Comparison of ENCODE assay signal across 1 cellular context in genomic region chr20:43749734-43750294, GRCh38.
TF ChIP-seq lines count a peak whose summit lies in the region.

No MANE protein-coding gene starts in this region.

TF ChIP-seq in GM12878, 131 proteins besides CTCF, POLR2A, EP300 and RAD21 (continued from another document and continues in another):
- TF ChIP-seq ZNF592 (IDR thresholded peaks at IDR 0.05) (0 out of 2 replicates have a peak, but pooled peaks have one; percentile 67), NBN (IDR thresholded peaks at IDR 0.05) (no peak), SRF (IDR thresholded peaks at IDR 0.05; ENCODE audit: low read depth in 2 of 2, low read length in 2 of 2) (no peak), LARP7 (IDR thresholded peaks at IDR 0.05) (peak; percentile 69; the same call in 1 of the 2 replicates), ASH2L (IDR thresholded peaks at IDR 0.05; ENCODE audit: borderline replicate concordance, low read depth) (no peak), IKZF1 (conservative IDR thresholded peaks at IDR 0.05) (peak; percentile 92), MYB (IDR thresholded peaks at IDR 0.05; ENCODE audit: borderline replicate concordance, low read depth, low read length) (no peak), EGR1 (IDR thresholded peaks at IDR 0.05; ENCODE audit: borderline replicate concordance in 1 of 2, low read depth in 2 of 2, low read length in 2 of 2) (peak in 1 of 2 experiments; percentile 67; a peak in 2 of 3 replicates), ZNF24 (IDR thresholded peaks at IDR 0.05) (0 out of 2 replicates have a peak, but pooled peaks have one; percentile 33), NFXL1 (IDR thresholded peaks at IDR 0.05; ENCODE audit: borderline replicate concordance) (no peak), BMI1 (IDR thresholded peaks at IDR 0.05; ENCODE audit: borderline replicate concordance) (no peak), STAT3 (IDR thresholded peaks at IDR 0.05; ENCODE audit: low read depth, low read length) (no peak), ATF3 (IDR thresholded peaks at IDR 0.05; ENCODE audit: borderline replicate concordance, extremely low read depth, low read depth, low read length) (no peak), MEF2B (IDR thresholded peaks at IDR 0.05; ENCODE audit: partially characterized antibody, poor library complexity, severe bottlenecking) (peak; percentile 99), SMAD5 (IDR thresholded peaks at IDR 0.05; ENCODE audit: low read depth) (no peak), PAX5 (IDR thresholded peaks at IDR 0.05; ENCODE audit: borderline replicate concordance, low read depth, low read length) (peak; percentile 33; the same call in 1 of the 2 replicates), CREB1 (IDR thresholded peaks at IDR 0.05; ENCODE audit: low read depth) (no peak), EZH2 (IDR thresholded peaks at IDR 0.05; ENCODE audit: borderline replicate concordance, control insufficient read depth, low read depth, low read length) (no peak), YY1 (IDR thresholded peaks at IDR 0.05; ENCODE audit: low read depth, low read length) (peak; percentile 86), CHD2 (IDR thresholded peaks at IDR 0.05; ENCODE audit: borderline replicate concordance, low read depth, low read length) (no peak), HDAC6 (IDR thresholded peaks at IDR 0.05; ENCODE audit: unreplicated experiment) (no peak), ZNF384 (IDR thresholded peaks at IDR 0.05; ENCODE audit: borderline replicate concordance, low read depth, low read length) (no peak), ELK1 (IDR thresholded peaks at IDR 0.05; ENCODE audit: low read depth, low read length) (no peak), ZBTB40 (IDR thresholded peaks at IDR 0.05; ENCODE audit: borderline replicate concordance) (no peak), RB1 (IDR thresholded peaks at IDR 0.05; ENCODE audit: borderline replicate concordance) (peak; percentile 96; the same call in 1 of the 2 replicates), BCLAF1 (IDR thresholded peaks at IDR 0.05) (no peak), JUNB (IDR thresholded peaks at IDR 0.05) (no peak), USF1 (IDR thresholded peaks at IDR 0.05; ENCODE audit: borderline replicate concordance, extremely low read length, insufficient read depth, low read depth, low read length) (no peak), TAF1 (IDR thresholded peaks at IDR 0.05; ENCODE audit: borderline replicate concordance, low read depth, low read length) (no peak), ATF7 (IDR thresholded peaks at IDR 0.05; ENCODE audit: low read depth) (no peak), PAX8 (IDR thresholded peaks at IDR 0.05) (no peak), PKNOX1 (IDR thresholded peaks at IDR 0.05) (no peak), CREM (IDR thresholded peaks at IDR 0.05; ENCODE audit: low read depth) (no peak)
- TF ChIP-seq, protein P1, sequence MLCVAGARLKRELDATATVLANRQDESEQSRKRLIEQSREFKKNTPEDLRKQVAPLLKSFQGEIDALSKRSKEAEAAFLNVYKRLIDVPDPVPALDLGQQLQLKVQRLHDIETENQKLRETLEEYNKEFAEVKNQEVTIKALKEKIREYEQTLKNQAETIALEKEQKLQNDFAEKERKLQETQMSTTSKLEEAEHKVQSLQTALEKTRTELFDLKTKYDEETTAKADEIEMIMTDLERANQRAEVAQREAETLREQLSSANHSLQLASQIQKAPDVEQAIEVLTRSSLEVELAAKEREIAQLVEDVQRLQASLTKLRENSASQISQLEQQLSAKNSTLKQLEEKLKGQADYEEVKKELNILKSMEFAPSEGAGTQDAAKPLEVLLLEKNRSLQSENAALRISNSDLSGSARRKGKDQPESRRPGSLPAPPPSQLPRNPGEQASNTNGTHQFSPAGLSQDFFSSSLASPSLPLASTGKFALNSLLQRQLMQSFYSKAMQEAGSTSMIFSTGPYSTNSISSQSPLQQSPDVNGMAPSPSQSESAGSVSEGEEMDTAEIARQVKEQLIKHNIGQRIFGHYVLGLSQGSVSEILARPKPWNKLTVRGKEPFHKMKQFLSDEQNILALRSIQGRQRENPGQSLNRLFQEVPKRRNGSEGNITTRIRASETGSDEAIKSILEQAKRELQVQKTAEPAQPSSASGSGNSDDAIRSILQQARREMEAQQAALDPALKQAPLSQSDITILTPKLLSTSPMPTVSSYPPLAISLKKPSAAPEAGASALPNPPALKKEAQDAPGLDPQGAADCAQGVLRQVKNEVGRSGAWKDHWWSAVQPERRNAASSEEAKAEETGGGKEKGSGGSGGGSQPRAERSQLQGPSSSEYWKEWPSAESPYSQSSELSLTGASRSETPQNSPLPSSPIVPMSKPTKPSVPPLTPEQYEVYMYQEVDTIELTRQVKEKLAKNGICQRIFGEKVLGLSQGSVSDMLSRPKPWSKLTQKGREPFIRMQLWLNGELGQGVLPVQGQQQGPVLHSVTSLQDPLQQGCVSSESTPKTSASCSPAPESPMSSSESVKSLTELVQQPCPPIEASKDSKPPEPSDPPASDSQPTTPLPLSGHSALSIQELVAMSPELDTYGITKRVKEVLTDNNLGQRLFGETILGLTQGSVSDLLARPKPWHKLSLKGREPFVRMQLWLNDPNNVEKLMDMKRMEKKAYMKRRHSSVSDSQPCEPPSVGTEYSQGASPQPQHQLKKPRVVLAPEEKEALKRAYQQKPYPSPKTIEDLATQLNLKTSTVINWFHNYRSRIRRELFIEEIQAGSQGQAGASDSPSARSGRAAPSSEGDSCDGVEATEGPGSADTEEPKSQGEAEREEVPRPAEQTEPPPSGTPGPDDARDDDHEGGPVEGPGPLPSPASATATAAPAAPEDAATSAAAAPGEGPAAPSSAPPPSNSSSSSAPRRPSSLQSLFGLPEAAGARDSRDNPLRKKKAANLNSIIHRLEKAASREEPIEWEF (IDR thresholded peaks at IDR 0.05; ENCODE audit: insufficient replicate concordance, low read depth, low read length) = no peak
- TF ChIP-seq, protein P2, sequence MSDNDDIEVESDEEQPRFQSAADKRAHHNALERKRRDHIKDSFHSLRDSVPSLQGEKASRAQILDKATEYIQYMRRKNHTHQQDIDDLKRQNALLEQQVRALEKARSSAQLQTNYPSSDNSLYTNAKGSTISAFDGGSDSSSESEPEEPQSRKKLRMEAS (IDR thresholded peaks at IDR 0.05; ENCODE audit: low read depth, low read length) = no peak
